In the genomic region with DNA sequence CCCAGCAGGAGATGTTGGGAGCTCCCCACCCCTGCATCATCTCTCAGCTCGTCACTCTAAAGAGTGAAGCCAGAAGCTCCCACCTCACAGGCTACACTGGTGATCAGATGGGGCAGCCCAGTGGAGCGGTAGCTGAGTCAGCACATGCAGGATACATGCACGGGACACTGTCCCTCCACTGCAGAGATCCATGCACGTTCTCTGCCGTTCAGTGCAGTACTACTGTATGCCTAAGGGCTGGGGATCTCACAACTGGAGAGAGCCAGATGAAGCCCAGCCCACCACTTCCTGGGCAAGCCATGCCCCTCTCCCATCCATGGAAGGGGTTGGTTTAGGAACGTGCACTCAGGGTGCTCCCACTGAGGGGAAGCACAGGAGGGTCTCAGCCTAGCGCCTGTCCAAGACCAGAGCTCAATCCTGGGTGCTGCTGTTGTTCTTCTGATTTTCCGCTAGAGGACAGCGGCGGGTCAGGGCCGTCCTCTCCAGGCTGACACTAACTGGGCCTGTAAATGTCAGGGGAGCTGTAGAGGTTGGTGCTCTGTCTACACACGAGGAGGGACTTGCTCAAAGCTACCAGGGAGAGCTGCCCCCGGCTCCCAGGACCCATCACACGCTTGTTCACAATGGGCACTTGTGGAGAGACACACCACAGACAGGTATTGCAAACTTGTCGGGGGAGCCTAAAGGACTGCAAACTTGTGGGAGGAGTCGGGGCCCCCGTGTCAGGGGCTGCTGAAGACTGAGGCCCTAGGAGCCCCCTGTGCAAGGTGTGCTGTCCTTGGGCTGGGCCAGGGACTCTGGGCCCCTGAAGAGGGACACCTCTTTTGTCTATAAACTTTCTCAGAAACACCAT, we compare ENCODE assay signal across 8 cellular contexts.
DNase-seq lines count a peak whose midpoint lies in the region; ATAC-seq and TF ChIP-seq lines count a peak whose summit lies in the region.

No MANE protein-coding gene starts in this region.

- peak; percentile 79 for ATAC-seq in GM21367 (IDR thresholded peaks at IDR 0.05; ENCODE audit: unreplicated experiment)

- peak; percentile 64 to 69 for TF ChIP-seq CTCF in tibial artery (IDR thresholded peaks at IDR 0.05)

- peaks cover 0 to 18% of the 10 kb centered on the region in 2 donors for H3K27me3 ChIP-seq in tibial artery

- H3K4me1 ChIP-seq in tibial artery, result no peaks in the 10 kb centered on the region

- H3K36me3 ChIP-seq in tibial artery, result no peaks in the 10 kb centered on the region

- no peaks in the 10 kb centered on the region for H3K9me3 ChIP-seq in tibial artery

- no peak overlapping the region for H3K27ac ChIP-seq in tibial artery

- no peak overlapping the region for H3K4me3 ChIP-seq in tibial artery

- in situ Hi-C loops in T47D (cut with HindIII; ENCODE audit: low pct_unique_long_range_greater_than_20kb, low sequenced_read_pairs), result no loop called here

- intact Hi-C loops in tibial artery (cut with DNase I; ENCODE audit: low total_unique reads), result no loop called here

- DNase-seq in NCI-H2107 treated with DMSO at 0.1 percent for 48 hours (lab: John Stamatoyannopoulos, UW; ENCODE audit: unreplicated experiment), result peak; percentile 19
- no peak for DNase-seq in NCI-H2107 (lab: John Stamatoyannopoulos, UW)
- peak; percentile 53 for DNase-seq in HK-2 (ENCODE audit: unreplicated experiment)
- DNase-seq in RPMI8226, result peak; percentile 56
- peak; percentile 47 to 72 for DNase-seq in T47D (ENCODE audit: low read depth in 1 of 2, low spot score in 1 of 2)
- DNase-seq in kidney tubule cell (ENCODE audit: low spot score), result peak; percentile 58
- DNase-seq in tibial artery, result no peak

Comparison
In these comparisons a context has a peak if more than half of its experiments do, and no peak if none do; other contexts are left out.
1. DNase-seq: peak in NCI-H2107 treated with DMSO at 0.1 percent for 48 hours (single experiment), HK-2 (single experiment), RPMI8226 (single experiment), T47D (2 of 2) and kidney tubule cell (single experiment); none in NCI-H2107 (single experiment) and tibial artery (0 of 2).